Comparison of ENCODE assay signal across 11 cellular contexts in genomic region chr4:48813984-48814383, GRCh38. TPM values are rescaled to one million over a fixed set of nuclear protein-coding genes. Genes with fewer than 3 reads are reported as not detected.
DNase-seq lines count a peak whose midpoint lies in the region; ATAC-seq and TF ChIP-seq lines count a peak whose summit lies in the region.
"Had no signal": no experiment of that assay in that cellular context is flagged by ENCODE, and none has a peak within 500 bp of the region (broad histone marks: within the 10 kb centered on the region; RNA-seq: fewer than 3 reads in every experiment).

No MANE protein-coding gene starts in this region.

- no peak overlapping the region for H3K4me3 ChIP-seq in PC-9
- H3K4me3 ChIP-seq: breast epithelium had no signal

- H3K9me3 Mint-ChIP-seq in glutamatergic neuron (ENCODE audit: unreplicated experiment): peaks cover 8% of the 10 kb centered on the region
- H3K9me3 Mint-ChIP-seq in activated CD4-positive, alpha-beta memory T cell treated with anti-CD3 and anti-CD28 coated beads for 36 hours: no peaks in the 10 kb centered on the region
- H3K9me3 Mint-ChIP-seq: activated CD8-positive, alpha-beta T cell treated with anti-CD3 and anti-CD28 coated beads for 36 hours had no signal

- CTCF ChIA-PET in activated CD4-positive, alpha-beta memory T cell treated with anti-CD3 and anti-CD28 coated beads for 36 hours (lab: Charles Lee): interaction anchor here (1.3 kb wide), 1 partner anchor 235 kb away, joined by 3 read pairs; no protein-coding TSS in a partner anchor
- CTCF ChIA-PET in PC-9 (lab: Charles Lee): no interaction called here

- no TSS peak for BruUV-seq in PC-9 (replicated peaks; lab: Mats Ljungman, UMichigan)

- peaks cover 6% of the 10 kb centered on the region for H3F3A ChIP-seq in PC-9 (ENCODE audit: insufficient read depth, low read depth)

- H4K20me1 ChIP-seq in PC-9 (ENCODE audit: insufficient read depth): no peaks in the 10 kb centered on the region

- peaks cover 35% of the 10 kb centered on the region for H3K4me1 Mint-ChIP-seq in glutamatergic neuron (ENCODE audit: low read depth, unreplicated experiment)
- H3K4me1 Mint-ChIP-seq in activated CD4-positive, alpha-beta memory T cell treated with anti-CD3 and anti-CD28 coated beads for 36 hours (ENCODE audit: low read depth): no peaks in the 10 kb centered on the region

- H3K4me3 Mint-ChIP-seq in glutamatergic neuron (ENCODE audit: unreplicated experiment): no peak overlapping the region
- no peak overlapping the region for H3K4me3 Mint-ChIP-seq in activated CD4-positive, alpha-beta memory T cell treated with anti-CD3 and anti-CD28 coated beads for 36 hours
- H3K4me3 Mint-ChIP-seq: activated CD8-positive, alpha-beta T cell treated with anti-CD3 and anti-CD28 coated beads for 36 hours had no signal

- no peaks in the 10 kb centered on the region for H3K9me2 ChIP-seq in PC-9 (ENCODE audit: insufficient read depth)

- H3K9me3 ChIP-seq in PC-9 (ENCODE audit: insufficient read depth, low read depth): no peaks in the 10 kb centered on the region; the same call in 1 of the 2 replicates
- H3K9me3 ChIP-seq: breast epithelium had no signal

- ATAC-seq in GM19023 (IDR thresholded peaks at IDR 0.05; ENCODE audit: unreplicated experiment) (peak; percentile 76), HG02678 (IDR thresholded peaks at IDR 0.05; ENCODE audit: unreplicated experiment) (peak; percentile 90), Right ventricle myocardium superior (ENCODE audit: poor library complexity) (no peak)
- ATAC-seq: activated CD8-positive, alpha-beta T cell treated with anti-CD3 and anti-CD28 coated beads for 36 hours; foreskin keratinocyte had no signal

- intact Hi-C loops in Right ventricle myocardium superior (cut with DNase I): no loop called here
- intact Hi-C loops in activated CD4-positive, alpha-beta memory T cell treated with anti-CD3 and anti-CD28 coated beads for 36 hours (cut with micrococcal nuclease): no loop called here
- intact Hi-C loops in PC-9 (cut with micrococcal nuclease; ENCODE audit: unreplicated experiment): no loop called here

- peak overlapping the region; percentile 88 for H3K27ac Mint-ChIP-seq in glutamatergic neuron (ENCODE audit: unreplicated experiment)
- no peak overlapping the region for H3K27ac Mint-ChIP-seq in activated CD4-positive, alpha-beta memory T cell treated with anti-CD3 and anti-CD28 coated beads for 36 hours
- H3K27ac Mint-ChIP-seq: activated CD8-positive, alpha-beta T cell treated with anti-CD3 and anti-CD28 coated beads for 36 hours had no signal

- peak; percentile 8 for DNase-seq in NCI-H1105 (lab: John Stamatoyannopoulos, UW)
- peak; percentile 27 for DNase-seq in glutamatergic neuron
- no peak for DNase-seq in Right ventricle myocardium superior
- no peak for DNase-seq in activated CD4-positive, alpha-beta memory T cell treated with anti-CD3 and anti-CD28 coated beads for 36 hours
- DNase-seq in GOT3 (lab: John Stamatoyannopoulos, UW): no peak
- DNase-seq in PC-9: no peak
- DNase-seq: activated CD8-positive, alpha-beta T cell treated with anti-CD3 and anti-CD28 coated beads for 36 hours; foreskin keratinocyte had no signal

- H3K4me1 ChIP-seq in PC-9 (replicated peaks; ENCODE audit: insufficient read depth): peaks cover 16% of the 10 kb centered on the region
- H3K4me1 ChIP-seq: breast epithelium, foreskin keratinocyte had no signal

- no peak overlapping the region for H2AFZ ChIP-seq in PC-9

- peaks cover 6% of the 10 kb centered on the region for H3K27me3 Mint-ChIP-seq in glutamatergic neuron (ENCODE audit: unreplicated experiment)
- H3K27me3 Mint-ChIP-seq in activated CD4-positive, alpha-beta memory T cell treated with anti-CD3 and anti-CD28 coated beads for 36 hours: peaks cover 4% of the 10 kb centered on the region

- H3K36me3 Mint-ChIP-seq in glutamatergic neuron (ENCODE audit: unreplicated experiment): no peaks in the 10 kb centered on the region
- H3K36me3 Mint-ChIP-seq in activated CD4-positive, alpha-beta memory T cell treated with anti-CD3 and anti-CD28 coated beads for 36 hours: no peaks in the 10 kb centered on the region

- H3K27me3 ChIP-seq in PC-9 (ENCODE audit: insufficient read depth, low read depth): no peaks in the 10 kb centered on the region
- H3K27me3 ChIP-seq: breast epithelium, foreskin keratinocyte had no signal

- H3K27ac ChIP-seq in PC-9: no peak overlapping the region
- H3K27ac ChIP-seq: breast epithelium, foreskin keratinocyte had no signal

- no peak for TF ChIP-seq CTCF in glutamatergic neuron (IDR thresholded peaks at IDR 0.05; ENCODE audit: partially characterized antibody, unreplicated experiment)
- TF ChIP-seq CTCF in PC-9 (conservative IDR thresholded peaks at IDR 0.05): no peak

- no peaks in the 10 kb centered on the region for H3K79me2 ChIP-seq in PC-9 (ENCODE audit: low read depth)

- H3K4me2 ChIP-seq in PC-9: no peak overlapping the region

- POLR2A ChIA-PET in activated CD4-positive, alpha-beta memory T cell treated with anti-CD3 and anti-CD28 coated beads for 36 hours (lab: Charles Lee): no interaction called here
- POLR2A ChIA-PET in PC-9 (lab: Charles Lee; ENCODE audit: unreplicated experiment): interaction anchor here (0.6 kb wide), 1 partner anchor 33 kb away, joined by 4 read pairs; no protein-coding TSS in a partner anchor

- H3K36me3 ChIP-seq in PC-9 (ENCODE audit: low read depth): no peaks in the 10 kb centered on the region
- H3K36me3 ChIP-seq: breast epithelium had no signal

RNA-seq across cellular contexts. Expression of gene OCIAD1, which starts 16.9 kb away (rescaled TPM):
- total RNA-seq in glutamatergic neuron (ENCODE audit: unreplicated experiment) (163 TPM), Right ventricle myocardium superior (121 TPM), PC-9 (2021) (104 and 110 TPM in 2 replicates)
- 100 to 1,000 TPM; 100 to 107 TPM for total RNA-seq in activated CD4-positive, alpha-beta memory T cell treated with anti-CD3 and anti-CD28 coated beads for 36 hours

RNA-seq across cellular contexts. Expression of gene FRYL, which starts 33.9 kb away (rescaled TPM):
- total RNA-seq in glutamatergic neuron (ENCODE audit: unreplicated experiment) (190 TPM), Right ventricle myocardium superior (27.9 TPM), PC-9 (2021) (43.5 and 53.9 TPM in 2 replicates)
- total RNA-seq in activated CD4-positive, alpha-beta memory T cell treated with anti-CD3 and anti-CD28 coated beads for 36 hours: 10 to 100 TPM; 59.1 to 67.3 TPM

Comparison
In these comparisons a context has a peak if more than half of its experiments do, and no peak if none do; other contexts are left out.
1. DNase-seq: peak in NCI-H1105 (single experiment) and glutamatergic neuron (single experiment); none in Right ventricle myocardium superior (single experiment), activated CD4-positive, alpha-beta memory T cell treated with anti-CD3 and anti-CD28 coated beads for 36 hours (single experiment), GOT3 (single experiment) and PC-9 (0 of 2).